In the genomic region with DNA sequence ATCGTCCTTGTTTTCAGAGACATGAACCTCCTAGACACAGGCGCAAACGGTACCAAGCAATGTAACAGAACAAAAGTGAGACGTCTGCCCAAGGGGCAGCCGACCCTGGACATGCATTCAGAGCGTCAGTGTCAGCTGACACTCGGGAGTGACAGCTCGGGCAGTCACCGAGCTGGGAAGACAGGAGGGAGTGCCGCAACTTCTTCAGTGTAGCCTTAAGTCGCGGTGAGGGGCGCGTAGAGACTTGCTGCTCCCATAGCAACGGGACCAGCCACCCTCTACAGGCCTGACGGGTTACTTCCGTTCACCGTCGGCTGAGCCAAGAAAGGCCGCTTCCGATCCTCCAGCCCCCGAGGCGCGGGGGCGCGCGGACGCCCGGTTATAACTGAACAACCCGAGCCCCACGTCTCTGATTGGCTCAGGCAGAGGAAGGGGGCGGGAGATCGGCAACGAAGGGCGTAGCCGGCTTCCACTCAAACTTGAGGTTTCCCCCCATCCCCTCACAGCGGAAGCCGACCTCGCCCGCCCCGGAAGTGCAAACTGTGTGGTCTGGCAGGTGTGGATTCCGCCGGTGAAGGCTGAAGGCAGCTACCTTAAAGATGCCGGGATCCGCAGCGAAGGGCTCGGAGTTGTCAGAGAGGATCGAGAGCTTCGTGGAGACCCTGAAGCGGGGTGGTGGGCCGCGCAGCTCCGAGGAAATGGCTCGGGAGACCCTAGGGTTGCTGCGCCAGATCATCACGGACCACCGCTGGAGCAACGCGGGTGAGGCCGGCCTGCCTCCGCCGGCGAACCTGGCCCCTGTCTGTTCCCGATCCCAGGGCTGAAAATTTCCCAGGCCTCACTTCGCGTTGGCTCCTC, we compare ENCODE assay signal across 1 cellular context.
TF ChIP-seq lines count a peak whose summit lies in the region.

A gene (plus strand): TSS at position 530 of the 858 bp plus-strand sequence. CDS start 70 bp downstream, at position 600.

TF ChIP-seq in H1, 55 proteins besides CTCF, POLR2A, EP300 and RAD21:
- TF ChIP-seq TEAD4 (IDR thresholded peaks at IDR 0.05; ENCODE audit: low read depth, low read length) (peak; percentile 35; the same call in 1 of the 2 replicates), YY1 (IDR thresholded peaks at IDR 0.05; ENCODE audit: low read depth, low read length) (no peak), TBP (IDR thresholded peaks at IDR 0.05; ENCODE audit: low read depth, low read length) (peak; percentile 36; the same call in 1 of the 2 replicates), RXRA (IDR thresholded peaks at IDR 0.05; ENCODE audit: insufficient read depth, low read depth, low read length) (no peak), RFX5 (IDR thresholded peaks at IDR 0.05; ENCODE audit: borderline replicate concordance, low read depth, low read length) (no peak), CBX5 (IDR thresholded peaks at IDR 0.05; ENCODE audit: low read depth, low read length) (no peak), GTF2F1 (IDR thresholded peaks at IDR 0.05; ENCODE audit: borderline replicate concordance, low read depth, low read length) (no peak), CTBP2 (IDR thresholded peaks at IDR 0.05; ENCODE audit: borderline replicate concordance, insufficient read depth, insufficient read length, low read length) (peak; percentile 77), CHD1 (IDR thresholded peaks at IDR 0.05; ENCODE audit: low read depth, low read length) (no peak), KDM5A (IDR thresholded peaks at IDR 0.05; ENCODE audit: low read length) (peak; percentile 63; the same call in 1 of the 2 replicates), POU5F1 (IDR thresholded peaks at IDR 0.05; ENCODE audit: low read depth, low read length) (no peak), TAF1 (IDR thresholded peaks at IDR 0.05; ENCODE audit: low read depth, low read length) (0 out of 2 replicates have a peak, but pooled peaks have one; percentile 33), BCL11A (IDR thresholded peaks at IDR 0.05; ENCODE audit: low read depth in 2 of 2, low read length in 2 of 2) (no peak), ZNF274 (IDR thresholded peaks at IDR 0.05; ENCODE audit: borderline replicate concordance, extremely low read depth, low read length) (no peak), EZH2 (IDR thresholded peaks at IDR 0.05; ENCODE audit: low read depth, low read length, severe bottlenecking) (no peak), SUZ12 (IDR thresholded peaks at IDR 0.05; ENCODE audit: low read length) (no peak), POLR2AphosphoS5 (IDR thresholded peaks at IDR 0.05; ENCODE audit: low read depth, low read length) (no peak; the same call in 1 of the 2 replicates), CBX8 (IDR thresholded peaks at IDR 0.05; ENCODE audit: borderline replicate concordance, low read depth, low read length) (no peak), FOSL1 (IDR thresholded peaks at IDR 0.05; ENCODE audit: insufficient read depth, low read depth, low read length) (no peak), PHF8 (conservative IDR thresholded peaks at IDR 0.05; ENCODE audit: low read depth, low read length) (peak; percentile 60), SAP30 (IDR thresholded peaks at IDR 0.05; ENCODE audit: insufficient read depth, insufficient replicate concordance, low read length) (peak; percentile 94), HDAC6 (IDR thresholded peaks at IDR 0.05; ENCODE audit: low read depth, low read length) (no peak), TCF12 (IDR thresholded peaks at IDR 0.05; ENCODE audit: low read depth, low read length) (0 out of 2 replicates have a peak, but pooled peaks have one; percentile 4), SP2 (IDR thresholded peaks at IDR 0.05; ENCODE audit: low read length) (peak; percentile 59), SP1 (IDR thresholded peaks at IDR 0.05; ENCODE audit: low read depth, low read length) (peak; percentile 88), SIN3A (conservative IDR thresholded peaks at IDR 0.05 in 1 of 2, IDR thresholded peaks at IDR 0.05 in 1 of 2; ENCODE audit: low read depth in 1 of 2, low read length in 2 of 2) (peak; percentile 98), SIX5 (IDR thresholded peaks at IDR 0.05; ENCODE audit: low read depth, low read length) (no peak), TAF7 (optimal IDR thresholded peaks at IDR 0.05; ENCODE audit: borderline replicate concordance, low read depth, low read length) (no peak), RBBP5 (IDR thresholded peaks at IDR 0.05; ENCODE audit: borderline replicate concordance, low read depth, low read length) (no peak), SIRT6 (IDR thresholded peaks at IDR 0.05; ENCODE audit: low read length) (no peak), CHD2 (IDR thresholded peaks at IDR 0.05; ENCODE audit: low read length) (peak; percentile 82), SP4 (IDR thresholded peaks at IDR 0.05; ENCODE audit: low read length) (no peak), GABPA (IDR thresholded peaks at IDR 0.05; ENCODE audit: borderline replicate concordance, insufficient read depth, low read length) (peak; percentile 89), JUND (IDR thresholded peaks at IDR 0.05; ENCODE audit: low read length) (0 out of 2 replicates have a peak, but pooled peaks have one; percentile 20), KDM1A (IDR thresholded peaks at IDR 0.05; ENCODE audit: borderline replicate concordance, low read length) (no peak), ASH2L (IDR thresholded peaks at IDR 0.05; ENCODE audit: low read length) (peak; percentile 60), KDM4A (IDR thresholded peaks at IDR 0.05; ENCODE audit: low read depth, low read length, severe bottlenecking) (peak; percentile 88), NANOG (IDR thresholded peaks at IDR 0.05; ENCODE audit: insufficient read depth, low read depth, low read length, poor library complexity, severe bottlenecking) (no peak), RNF2 (IDR thresholded peaks at IDR 0.05; ENCODE audit: borderline replicate concordance, low read depth, low read length, missing control alignments, poor library complexity, severe bottlenecking) (no peak), JUN (IDR thresholded peaks at IDR 0.05; ENCODE audit: low read depth, low read length) (no peak), CREB1 (IDR thresholded peaks at IDR 0.05) (no peak), SRF (IDR thresholded peaks at IDR 0.05; ENCODE audit: low read depth, low read length) (peak; percentile 52), HDAC2 (IDR thresholded peaks at IDR 0.05; ENCODE audit: borderline replicate concordance in 1 of 2, low read depth in 2 of 2, low read length in 2 of 2) (peak in 1 of 2 experiments; percentile 89; a peak in 1 of 4 replicates), CEBPB (IDR thresholded peaks at IDR 0.05; ENCODE audit: low read depth, low read length) (0 out of 2 replicates have a peak, but pooled peaks have one; percentile 25), EGR1 (IDR thresholded peaks at IDR 0.05; ENCODE audit: borderline replicate concordance, low read depth, low read length) (peak; percentile 83)
- TF ChIP-seq, protein P1, sequence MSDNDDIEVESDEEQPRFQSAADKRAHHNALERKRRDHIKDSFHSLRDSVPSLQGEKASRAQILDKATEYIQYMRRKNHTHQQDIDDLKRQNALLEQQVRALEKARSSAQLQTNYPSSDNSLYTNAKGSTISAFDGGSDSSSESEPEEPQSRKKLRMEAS (IDR thresholded peaks at IDR 0.05): no peak; the same call in 1 of the 2 replicates
- TF ChIP-seq, protein P2, sequence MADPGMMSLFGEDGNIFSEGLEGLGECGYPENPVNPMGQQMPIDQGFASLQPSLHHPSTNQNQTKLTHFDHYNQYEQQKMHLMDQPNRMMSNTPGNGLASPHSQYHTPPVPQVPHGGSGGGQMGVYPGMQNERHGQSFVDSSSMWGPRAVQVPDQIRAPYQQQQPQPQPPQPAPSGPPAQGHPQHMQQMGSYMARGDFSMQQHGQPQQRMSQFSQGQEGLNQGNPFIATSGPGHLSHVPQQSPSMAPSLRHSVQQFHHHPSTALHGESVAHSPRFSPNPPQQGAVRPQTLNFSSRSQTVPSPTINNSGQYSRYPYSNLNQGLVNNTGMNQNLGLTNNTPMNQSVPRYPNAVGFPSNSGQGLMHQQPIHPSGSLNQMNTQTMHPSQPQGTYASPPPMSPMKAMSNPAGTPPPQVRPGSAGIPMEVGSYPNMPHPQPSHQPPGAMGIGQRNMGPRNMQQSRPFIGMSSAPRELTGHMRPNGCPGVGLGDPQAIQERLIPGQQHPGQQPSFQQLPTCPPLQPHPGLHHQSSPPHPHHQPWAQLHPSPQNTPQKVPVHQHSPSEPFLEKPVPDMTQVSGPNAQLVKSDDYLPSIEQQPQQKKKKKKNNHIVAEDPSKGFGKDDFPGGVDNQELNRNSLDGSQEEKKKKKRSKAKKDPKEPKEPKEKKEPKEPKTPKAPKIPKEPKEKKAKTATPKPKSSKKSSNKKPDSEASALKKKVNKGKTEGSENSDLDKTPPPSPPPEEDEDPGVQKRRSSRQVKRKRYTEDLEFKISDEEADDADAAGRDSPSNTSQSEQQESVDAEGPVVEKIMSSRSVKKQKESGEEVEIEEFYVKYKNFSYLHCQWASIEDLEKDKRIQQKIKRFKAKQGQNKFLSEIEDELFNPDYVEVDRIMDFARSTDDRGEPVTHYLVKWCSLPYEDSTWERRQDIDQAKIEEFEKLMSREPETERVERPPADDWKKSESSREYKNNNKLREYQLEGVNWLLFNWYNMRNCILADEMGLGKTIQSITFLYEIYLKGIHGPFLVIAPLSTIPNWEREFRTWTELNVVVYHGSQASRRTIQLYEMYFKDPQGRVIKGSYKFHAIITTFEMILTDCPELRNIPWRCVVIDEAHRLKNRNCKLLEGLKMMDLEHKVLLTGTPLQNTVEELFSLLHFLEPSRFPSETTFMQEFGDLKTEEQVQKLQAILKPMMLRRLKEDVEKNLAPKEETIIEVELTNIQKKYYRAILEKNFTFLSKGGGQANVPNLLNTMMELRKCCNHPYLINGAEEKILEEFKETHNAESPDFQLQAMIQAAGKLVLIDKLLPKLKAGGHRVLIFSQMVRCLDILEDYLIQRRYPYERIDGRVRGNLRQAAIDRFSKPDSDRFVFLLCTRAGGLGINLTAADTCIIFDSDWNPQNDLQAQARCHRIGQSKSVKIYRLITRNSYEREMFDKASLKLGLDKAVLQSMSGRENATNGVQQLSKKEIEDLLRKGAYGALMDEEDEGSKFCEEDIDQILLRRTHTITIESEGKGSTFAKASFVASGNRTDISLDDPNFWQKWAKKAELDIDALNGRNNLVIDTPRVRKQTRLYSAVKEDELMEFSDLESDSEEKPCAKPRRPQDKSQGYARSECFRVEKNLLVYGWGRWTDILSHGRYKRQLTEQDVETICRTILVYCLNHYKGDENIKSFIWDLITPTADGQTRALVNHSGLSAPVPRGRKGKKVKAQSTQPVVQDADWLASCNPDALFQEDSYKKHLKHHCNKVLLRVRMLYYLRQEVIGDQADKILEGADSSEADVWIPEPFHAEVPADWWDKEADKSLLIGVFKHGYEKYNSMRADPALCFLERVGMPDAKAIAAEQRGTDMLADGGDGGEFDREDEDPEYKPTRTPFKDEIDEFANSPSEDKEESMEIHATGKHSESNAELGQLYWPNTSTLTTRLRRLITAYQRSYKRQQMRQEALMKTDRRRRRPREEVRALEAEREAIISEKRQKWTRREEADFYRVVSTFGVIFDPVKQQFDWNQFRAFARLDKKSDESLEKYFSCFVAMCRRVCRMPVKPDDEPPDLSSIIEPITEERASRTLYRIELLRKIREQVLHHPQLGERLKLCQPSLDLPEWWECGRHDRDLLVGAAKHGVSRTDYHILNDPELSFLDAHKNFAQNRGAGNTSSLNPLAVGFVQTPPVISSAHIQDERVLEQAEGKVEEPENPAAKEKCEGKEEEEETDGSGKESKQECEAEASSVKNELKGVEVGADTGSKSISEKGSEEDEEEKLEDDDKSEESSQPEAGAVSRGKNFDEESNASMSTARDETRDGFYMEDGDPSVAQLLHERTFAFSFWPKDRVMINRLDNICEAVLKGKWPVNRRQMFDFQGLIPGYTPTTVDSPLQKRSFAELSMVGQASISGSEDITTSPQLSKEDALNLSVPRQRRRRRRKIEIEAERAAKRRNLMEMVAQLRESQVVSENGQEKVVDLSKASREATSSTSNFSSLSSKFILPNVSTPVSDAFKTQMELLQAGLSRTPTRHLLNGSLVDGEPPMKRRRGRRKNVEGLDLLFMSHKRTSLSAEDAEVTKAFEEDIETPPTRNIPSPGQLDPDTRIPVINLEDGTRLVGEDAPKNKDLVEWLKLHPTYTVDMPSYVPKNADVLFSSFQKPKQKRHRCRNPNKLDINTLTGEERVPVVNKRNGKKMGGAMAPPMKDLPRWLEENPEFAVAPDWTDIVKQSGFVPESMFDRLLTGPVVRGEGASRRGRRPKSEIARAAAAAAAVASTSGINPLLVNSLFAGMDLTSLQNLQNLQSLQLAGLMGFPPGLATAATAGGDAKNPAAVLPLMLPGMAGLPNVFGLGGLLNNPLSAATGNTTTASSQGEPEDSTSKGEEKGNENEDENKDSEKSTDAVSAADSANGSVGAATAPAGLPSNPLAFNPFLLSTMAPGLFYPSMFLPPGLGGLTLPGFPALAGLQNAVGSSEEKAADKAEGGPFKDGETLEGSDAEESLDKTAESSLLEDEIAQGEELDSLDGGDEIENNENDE (IDR thresholded peaks at IDR 0.05; ENCODE audit: insufficient replicate concordance, low read length): no peak
- TF ChIP-seq, protein P3, sequence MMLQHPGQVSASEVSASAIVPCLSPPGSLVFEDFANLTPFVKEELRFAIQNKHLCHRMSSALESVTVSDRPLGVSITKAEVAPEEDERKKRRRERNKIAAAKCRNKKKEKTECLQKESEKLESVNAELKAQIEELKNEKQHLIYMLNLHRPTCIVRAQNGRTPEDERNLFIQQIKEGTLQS (IDR thresholded peaks at IDR 0.05; ENCODE audit: insufficient read depth, low read depth, low read length): no peak
- TF ChIP-seq, protein P4, sequence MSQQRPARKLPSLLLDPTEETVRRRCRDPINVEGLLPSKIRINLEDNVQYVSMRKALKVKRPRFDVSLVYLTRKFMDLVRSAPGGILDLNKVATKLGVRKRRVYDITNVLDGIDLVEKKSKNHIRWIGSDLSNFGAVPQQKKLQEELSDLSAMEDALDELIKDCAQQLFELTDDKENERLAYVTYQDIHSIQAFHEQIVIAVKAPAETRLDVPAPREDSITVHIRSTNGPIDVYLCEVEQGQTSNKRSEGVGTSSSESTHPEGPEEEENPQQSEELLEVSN (IDR thresholded peaks at IDR 0.05): no peak; the same call in 1 of the 2 replicates
- TF ChIP-seq, protein P5, sequence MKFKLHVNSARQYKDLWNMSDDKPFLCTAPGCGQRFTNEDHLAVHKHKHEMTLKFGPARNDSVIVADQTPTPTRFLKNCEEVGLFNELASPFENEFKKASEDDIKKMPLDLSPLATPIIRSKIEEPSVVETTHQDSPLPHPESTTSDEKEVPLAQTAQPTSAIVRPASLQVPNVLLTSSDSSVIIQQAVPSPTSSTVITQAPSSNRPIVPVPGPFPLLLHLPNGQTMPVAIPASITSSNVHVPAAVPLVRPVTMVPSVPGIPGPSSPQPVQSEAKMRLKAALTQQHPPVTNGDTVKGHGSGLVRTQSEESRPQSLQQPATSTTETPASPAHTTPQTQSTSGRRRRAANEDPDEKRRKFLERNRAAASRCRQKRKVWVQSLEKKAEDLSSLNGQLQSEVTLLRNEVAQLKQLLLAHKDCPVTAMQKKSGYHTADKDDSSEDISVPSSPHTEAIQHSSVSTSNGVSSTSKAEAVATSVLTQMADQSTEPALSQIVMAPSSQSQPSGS (IDR thresholded peaks at IDR 0.05; ENCODE audit: low read length): no peak
